In the genomic region with DNA sequence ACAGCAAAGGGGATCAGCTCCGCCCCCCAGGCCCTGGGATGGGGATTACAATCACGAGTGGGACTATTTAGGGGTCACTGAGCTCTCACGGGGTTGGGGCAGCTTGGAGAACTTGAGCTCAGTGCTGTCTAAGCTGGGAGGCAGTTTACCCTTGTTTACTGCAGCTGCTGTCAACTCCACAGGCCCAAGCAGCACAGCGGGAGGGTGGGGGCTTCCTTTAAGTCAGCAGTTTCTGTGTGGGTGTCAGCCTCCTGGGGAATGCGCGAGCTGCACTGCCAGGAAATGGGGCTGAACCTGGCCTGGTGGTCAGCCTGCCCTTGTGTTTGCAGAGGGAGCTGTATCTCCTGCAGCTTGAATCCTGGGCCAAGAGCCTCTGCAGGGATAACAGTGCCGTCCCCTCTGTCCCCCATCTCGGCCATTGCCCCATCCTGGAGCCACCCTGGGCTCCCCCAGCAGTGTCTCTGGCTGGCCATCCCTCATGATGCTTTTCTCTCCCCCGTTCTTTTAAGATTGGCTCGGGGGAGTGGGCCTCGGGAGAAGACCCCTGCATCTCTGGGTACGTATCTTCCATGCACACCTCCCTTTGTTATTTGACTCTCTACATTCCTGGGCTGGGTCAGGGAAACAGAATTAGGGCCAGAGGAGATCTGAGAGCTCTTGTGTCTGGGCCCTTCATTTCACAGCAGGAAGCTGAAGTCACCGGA, we compare ENCODE assay signal across 8 cellular contexts. TPM values are rescaled to one million over a fixed set of nuclear protein-coding genes. Genes with fewer than 3 reads are reported as not detected.
DNase-seq lines count a peak whose midpoint lies in the region; ATAC-seq lines count a peak whose summit lies in the region.

No MANE protein-coding gene starts in this region.

- H3K4me1 Mint-ChIP-seq in activated T-helper 17 cell treated with anti-CD3 and anti-CD28 coated beads, Interleukin-2, amount 50 U/mL, for 72 hours, result peaks cover 53% of the 10 kb centered on the region

- no peaks in the 10 kb centered on the region for H3K27me3 Mint-ChIP-seq in activated T-helper 17 cell treated with anti-CD3 and anti-CD28 coated beads, Interleukin-2, amount 50 U/mL, for 72 hours

- no peaks in the 10 kb centered on the region for H3K36me3 Mint-ChIP-seq in activated T-helper 17 cell treated with anti-CD3 and anti-CD28 coated beads, Interleukin-2, amount 50 U/mL, for 72 hours (ENCODE audit: low read depth)

- no peaks in the 10 kb centered on the region for H3K9me3 Mint-ChIP-seq in activated T-helper 17 cell treated with anti-CD3 and anti-CD28 coated beads, Interleukin-2, amount 50 U/mL, for 72 hours

- H3K4me3 Mint-ChIP-seq in activated T-helper 17 cell treated with anti-CD3 and anti-CD28 coated beads, Interleukin-2, amount 50 U/mL, for 72 hours, result peak overlapping the region; percentile 83

- ATAC-seq in activated T-helper 17 cell treated with anti-CD3 and anti-CD28 coated beads, Interleukin-2, amount 50 U/mL, for 72 hours (replicated peaks), result peak; percentile 5
- ATAC-seq in HG02678 (IDR thresholded peaks at IDR 0.05; ENCODE audit: unreplicated experiment) (no peak), HG03025 (IDR thresholded peaks at IDR 0.05; ENCODE audit: low FRiP score, unreplicated experiment) (no peak)

- DNase-seq in LHCN-M2 (ENCODE audit: low read depth) (peak; percentile 85), hepatic stellate cell (ENCODE audit: low spot score) (peak; percentile 47), dedifferentiated amniotic fluid mesenchymal stem cell (ENCODE audit: extremely low spot score) (no peak), NCI-H446 (lab: John Stamatoyannopoulos, UW) (no peak)
- DNase-seq in stimulated activated CD8-positive, alpha-beta memory T cell treated with anti-CD3 and anti-CD28 coated beads, Interleukin-12 subunit alpha, Interleukin-12 subunit beta, amount 100 ng/mL, for 4 hours (ENCODE audit: low read depth), result peak; percentile 38

- H3K27ac Mint-ChIP-seq in activated T-helper 17 cell treated with anti-CD3 and anti-CD28 coated beads, Interleukin-2, amount 50 U/mL, for 72 hours, result peak overlapping the region; percentile 91

RNA-seq across cellular contexts. Expression of gene TOGARAM2, which starts 30.0 kb away (rescaled TPM):
- total RNA-seq in LHCN-M2 (2014; rRNA removed), result 0.38 and 0.75 TPM in 2 replicates
- 0.19 TPM for polyA plus RNA-seq in LHCN-M2 (2012)
- total RNA-seq in activated T-helper 17 cell treated with anti-CD3 and anti-CD28 coated beads, Interleukin-2, amount 50 U/mL, for 72 hours, result 1 to 10 TPM; 3.0 to 4.3 TPM

Comparison
In these comparisons a context has a peak if more than half of its experiments do, and no peak if none do; other contexts are left out.
1. DNase-seq: peak in LHCN-M2 (single experiment), hepatic stellate cell (single experiment) and stimulated activated CD8-positive, alpha-beta memory T cell treated with anti-CD3 and anti-CD28 coated beads, Interleukin-12 subunit alpha, Interleukin-12 subunit beta, amount 100 ng/mL, for 4 hours (single experiment); none in dedifferentiated amniotic fluid mesenchymal stem cell (single experiment) and NCI-H446 (0 of 2).